ENCODE assay signal across 1 cellular context in genomic region chr2:240255811-240256703, GRCh38.
TF ChIP-seq lines count a peak whose summit lies in the region.

No MANE protein-coding gene starts in this region.

TF ChIP-seq in HepG2, 621 proteins besides CTCF, POLR2A, EP300 and RAD21 (continued from another document and continues in another):
- TF ChIP-seq, protein P1, sequence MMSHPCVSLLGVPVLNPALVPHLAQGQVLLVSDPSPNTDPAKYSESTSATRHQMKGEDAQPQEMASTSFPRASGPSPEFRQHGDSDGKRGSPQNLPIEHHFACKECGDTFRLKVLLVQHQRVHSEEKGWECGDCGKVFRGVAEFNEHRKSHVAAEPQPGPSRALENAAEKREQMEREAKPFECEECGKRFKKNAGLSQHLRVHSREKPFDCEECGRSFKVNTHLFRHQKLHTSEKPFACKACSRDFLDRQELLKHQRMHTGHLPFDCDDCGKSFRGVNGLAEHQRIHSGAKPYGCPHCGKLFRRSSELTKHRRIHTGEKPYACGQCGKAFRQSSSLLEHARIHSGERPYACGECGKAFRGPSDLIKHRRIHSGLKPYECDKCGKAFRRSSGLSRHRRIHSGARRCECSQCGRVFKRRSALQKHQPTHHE (CRISPR knock-in tag; IDR thresholded peaks at IDR 0.05; ENCODE audit: borderline replicate concordance): peak; percentile 62; the same call in 1 of the 2 replicates
- no peak for TF ChIP-seq SMC3 (IDR thresholded peaks at IDR 0.05; ENCODE audit: low read length)
- TF ChIP-seq ZZZ3 (CRISPR knock-in tag; IDR thresholded peaks at IDR 0.05; ENCODE audit: borderline replicate concordance): no peak
- TF ChIP-seq ZFP82 (CRISPR knock-in tag; IDR thresholded peaks at IDR 0.05; ENCODE audit: borderline replicate concordance): no peak
- TF ChIP-seq THAP8 (CRISPR knock-in tag; IDR thresholded peaks at IDR 0.05; ENCODE audit: borderline replicate concordance): peak; percentile 82; the same call in 1 of the 2 replicates
- no peak; the same call in 1 of the 2 replicates for TF ChIP-seq ZNF557 (CRISPR knock-in tag; IDR thresholded peaks at IDR 0.05)
- TF ChIP-seq SNRNP70 (IDR thresholded peaks at IDR 0.05; ENCODE audit: low read depth, low read length): no peak
- TF ChIP-seq ZNF777 (CRISPR knock-in tag; IDR thresholded peaks at IDR 0.05): no peak
- peak; percentile 90 for TF ChIP-seq NCOA2 (CRISPR knock-in tag; IDR thresholded peaks at IDR 0.05)
- peak; percentile 93 for TF ChIP-seq TFAP4 (IDR thresholded peaks at IDR 0.05; ENCODE audit: borderline replicate concordance, low read depth)
- peak; percentile 83; the same call in 1 of the 2 replicates for TF ChIP-seq ZNF788 (CRISPR knock-in tag; IDR thresholded peaks at IDR 0.05; ENCODE audit: borderline replicate concordance)
- TF ChIP-seq JARID2 (CRISPR knock-in tag; IDR thresholded peaks at IDR 0.05; ENCODE audit: insufficient replicate concordance): peak; percentile 28
- peak; percentile 79 for TF ChIP-seq TBX2 (CRISPR knock-in tag; IDR thresholded peaks at IDR 0.05; ENCODE audit: borderline replicate concordance)
- TF ChIP-seq MXD4 (CRISPR knock-in tag; IDR thresholded peaks at IDR 0.05): no peak
- TF ChIP-seq SRSF1 (optimal IDR thresholded peaks at IDR 0.05; ENCODE audit: low read depth, low read length): no peak
- TF ChIP-seq NCOA1 (CRISPR knock-in tag; IDR thresholded peaks at IDR 0.05): no peak
- peak; percentile 82 for TF ChIP-seq ZNF335 (CRISPR knock-in tag; IDR thresholded peaks at IDR 0.05)
- TF ChIP-seq ZSCAN20 (CRISPR knock-in tag; IDR thresholded peaks at IDR 0.05; ENCODE audit: borderline replicate concordance): no peak
- no peak for TF ChIP-seq ZNF816 (CRISPR knock-in tag; IDR thresholded peaks at IDR 0.05; ENCODE audit: borderline replicate concordance)
- no peak for TF ChIP-seq ZNF569 (CRISPR knock-in tag; IDR thresholded peaks at IDR 0.05; ENCODE audit: borderline replicate concordance)
- no peak for TF ChIP-seq ARHGAP35 (CRISPR knock-in tag; IDR thresholded peaks at IDR 0.05; ENCODE audit: borderline replicate concordance)
- 0 out of 2 replicates have a peak, but pooled peaks have one; percentile 36 for TF ChIP-seq KDM1A (CRISPR knock-in tag; IDR thresholded peaks at IDR 0.05)
- TF ChIP-seq HES4 (CRISPR knock-in tag; IDR thresholded peaks at IDR 0.05; ENCODE audit: borderline replicate concordance): 0 out of 2 replicates have a peak, but pooled peaks have one; percentile 64
- TF ChIP-seq ZBTB1 (CRISPR knock-in tag; IDR thresholded peaks at IDR 0.05; ENCODE audit: borderline replicate concordance): no peak
- no peak for TF ChIP-seq ATF1 (CRISPR knock-in tag; IDR thresholded peaks at IDR 0.05)
- no peak for TF ChIP-seq PLRG1 (conservative IDR thresholded peaks at IDR 0.05)
- TF ChIP-seq, protein P2, sequence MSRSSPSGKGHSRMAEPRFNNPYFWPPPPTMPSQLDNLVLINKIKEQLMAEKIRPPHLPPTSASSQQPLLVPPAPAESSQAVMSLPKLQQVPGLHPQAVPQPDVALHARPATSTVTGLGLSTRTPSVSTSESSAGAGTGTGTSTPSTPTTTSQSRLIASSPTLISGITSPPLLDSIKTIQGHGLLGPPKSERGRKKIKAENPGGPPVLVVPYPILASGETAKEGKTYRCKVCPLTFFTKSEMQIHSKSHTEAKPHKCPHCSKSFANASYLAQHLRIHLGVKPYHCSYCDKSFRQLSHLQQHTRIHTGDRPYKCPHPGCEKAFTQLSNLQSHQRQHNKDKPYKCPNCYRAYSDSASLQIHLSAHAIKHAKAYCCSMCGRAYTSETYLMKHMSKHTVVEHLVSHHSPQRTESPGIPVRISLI (CRISPR knock-in tag; IDR thresholded peaks at IDR 0.05; ENCODE audit: borderline replicate concordance): no peak
- TF ChIP-seq ZNF589 (CRISPR knock-in tag; conservative IDR thresholded peaks at IDR 0.05): no peak
- TF ChIP-seq, protein P3, sequence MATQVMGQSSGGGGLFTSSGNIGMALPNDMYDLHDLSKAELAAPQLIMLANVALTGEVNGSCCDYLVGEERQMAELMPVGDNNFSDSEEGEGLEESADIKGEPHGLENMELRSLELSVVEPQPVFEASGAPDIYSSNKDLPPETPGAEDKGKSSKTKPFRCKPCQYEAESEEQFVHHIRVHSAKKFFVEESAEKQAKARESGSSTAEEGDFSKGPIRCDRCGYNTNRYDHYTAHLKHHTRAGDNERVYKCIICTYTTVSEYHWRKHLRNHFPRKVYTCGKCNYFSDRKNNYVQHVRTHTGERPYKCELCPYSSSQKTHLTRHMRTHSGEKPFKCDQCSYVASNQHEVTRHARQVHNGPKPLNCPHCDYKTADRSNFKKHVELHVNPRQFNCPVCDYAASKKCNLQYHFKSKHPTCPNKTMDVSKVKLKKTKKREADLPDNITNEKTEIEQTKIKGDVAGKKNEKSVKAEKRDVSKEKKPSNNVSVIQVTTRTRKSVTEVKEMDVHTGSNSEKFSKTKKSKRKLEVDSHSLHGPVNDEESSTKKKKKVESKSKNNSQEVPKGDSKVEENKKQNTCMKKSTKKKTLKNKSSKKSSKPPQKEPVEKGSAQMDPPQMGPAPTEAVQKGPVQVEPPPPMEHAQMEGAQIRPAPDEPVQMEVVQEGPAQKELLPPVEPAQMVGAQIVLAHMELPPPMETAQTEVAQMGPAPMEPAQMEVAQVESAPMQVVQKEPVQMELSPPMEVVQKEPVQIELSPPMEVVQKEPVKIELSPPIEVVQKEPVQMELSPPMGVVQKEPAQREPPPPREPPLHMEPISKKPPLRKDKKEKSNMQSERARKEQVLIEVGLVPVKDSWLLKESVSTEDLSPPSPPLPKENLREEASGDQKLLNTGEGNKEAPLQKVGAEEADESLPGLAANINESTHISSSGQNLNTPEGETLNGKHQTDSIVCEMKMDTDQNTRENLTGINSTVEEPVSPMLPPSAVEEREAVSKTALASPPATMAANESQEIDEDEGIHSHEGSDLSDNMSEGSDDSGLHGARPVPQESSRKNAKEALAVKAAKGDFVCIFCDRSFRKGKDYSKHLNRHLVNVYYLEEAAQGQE (IDR thresholded peaks at IDR 0.05; ENCODE audit: borderline replicate concordance in 1 of 2, low read depth in 1 of 2, low read length in 2 of 2): no peak
- no peak for TF ChIP-seq ZNF660 (CRISPR knock-in tag; IDR thresholded peaks at IDR 0.05; ENCODE audit: borderline replicate concordance, low read depth)
- TF ChIP-seq RAD51 (IDR thresholded peaks at IDR 0.05; ENCODE audit: borderline replicate concordance): peak; percentile 82
- TF ChIP-seq ZNF883 (CRISPR knock-in tag; IDR thresholded peaks at IDR 0.05; ENCODE audit: not compliant biosample characterization): no peak
- TF ChIP-seq MAFG (CRISPR knock-in tag; IDR thresholded peaks at IDR 0.05): no peak
- no peak for TF ChIP-seq CHCHD3 (CRISPR knock-in tag; IDR thresholded peaks at IDR 0.05)
- TF ChIP-seq CENPBD1 (CRISPR knock-in tag; IDR thresholded peaks at IDR 0.05; ENCODE audit: borderline replicate concordance, low read depth): no peak
- TF ChIP-seq HNF1A (IDR thresholded peaks at IDR 0.05; ENCODE audit: low read depth): no peak
- TF ChIP-seq HNF1A (CRISPR knock-in tag; IDR thresholded peaks at IDR 0.05; ENCODE audit: borderline replicate concordance): no peak; the same call in 1 of the 2 replicates
- TF ChIP-seq ZNF3 (CRISPR knock-in tag; IDR thresholded peaks at IDR 0.05): no peak
- no peak for TF ChIP-seq ZNF274 (CRISPR knock-in tag; IDR thresholded peaks at IDR 0.05)
- no peak for TF ChIP-seq HOXA7 (CRISPR knock-in tag; IDR thresholded peaks at IDR 0.05)
- TF ChIP-seq TBP (CRISPR knock-in tag; IDR thresholded peaks at IDR 0.05): no peak
- peak; percentile 87 for TF ChIP-seq PHF21A (CRISPR knock-in tag; IDR thresholded peaks at IDR 0.05)
- TF ChIP-seq TOPORS (CRISPR knock-in tag; IDR thresholded peaks at IDR 0.05): no peak
- TF ChIP-seq NFIB (CRISPR knock-in tag; IDR thresholded peaks at IDR 0.05; ENCODE audit: borderline replicate concordance): no peak
- no peak for TF ChIP-seq ZSCAN5A (CRISPR knock-in tag; IDR thresholded peaks at IDR 0.05; ENCODE audit: borderline replicate concordance)
- TF ChIP-seq ZNF577 (CRISPR knock-in tag; IDR thresholded peaks at IDR 0.05; ENCODE audit: borderline replicate concordance, low read depth): no peak
